8 cellular contexts compared by ENCODE assay signal in genomic region chr6:76861403-76861802, GRCh38.
DNase-seq lines count a peak whose midpoint lies in the region; ATAC-seq, FAIRE-seq and TF ChIP-seq lines count a peak whose summit lies in the region.

No MANE protein-coding gene starts in this region.

- no peak overlapping the region for H3K27ac ChIP-seq in astrocyte (ENCODE audit: low read depth, low read length)
- H3K27ac ChIP-seq in pancreas, result no peak overlapping the region

- TF ChIP-seq CTCF in astrocyte (IDR thresholded peaks at IDR 0.05; ENCODE audit: insufficient read depth, low read depth, low read length), result peak; percentile 6
- peak in 1 of 4 donors; percentile 10 for TF ChIP-seq CTCF in pancreas (IDR thresholded peaks at IDR 0.05)

- no peak overlapping the region for H3K27ac Mint-ChIP-seq in astrocyte (ENCODE audit: unreplicated experiment)

- H3K27me3 ChIP-seq in astrocyte (ENCODE audit: insufficient read depth, low read length) (no peaks in the 10 kb centered on the region), pancreas (no peaks in the 10 kb centered on the region)

- no peaks in the 10 kb centered on the region for H3K36me3 ChIP-seq in astrocyte (ENCODE audit: insufficient read depth, low read length)
- H3K36me3 ChIP-seq in pancreas, result no peaks in the 10 kb centered on the region

- DNase-seq in A172 (ENCODE audit: low spot score) (peak; percentile 26), astrocyte (ENCODE audit: low read depth) (no peak), pancreas (peak in 1 of 6 donors; percentile 29), medulla oblongata (ENCODE audit: extremely low spot score) (no peak)
- no peak for DNase-seq in activated CD4-positive, CD25-positive, alpha-beta regulatory T cell treated with anti-CD3 and anti-CD28 coated beads, Interleukin-2, amount 50 U/mL, for 72 hours

- H3K79me2 ChIP-seq in astrocyte (ENCODE audit: insufficient read depth, low read length), result no peaks in the 10 kb centered on the region

- no peaks in the 10 kb centered on the region for H3K9me3 Mint-ChIP-seq in astrocyte (ENCODE audit: unreplicated experiment)

- H3K4me1 Mint-ChIP-seq in astrocyte (ENCODE audit: low read depth, unreplicated experiment), result no peaks in the 10 kb centered on the region

- FAIRE-seq in astrocyte (lab: Jason Lieb, UNC) (no peak), pancreas (lab: Jason Lieb, UNC) (no peak)

- H3K4me1 ChIP-seq in astrocyte (ENCODE audit: insufficient read depth, low read length), result no peaks in the 10 kb centered on the region
- H3K4me1 ChIP-seq in pancreas, result peaks cover 0 to 6% (median 3%) of the 10 kb centered on the region in 3 donors

- H3K27me3 Mint-ChIP-seq in astrocyte (ENCODE audit: low read depth, unreplicated experiment), result no peaks in the 10 kb centered on the region

- H3K9me3 ChIP-seq in astrocyte (ENCODE audit: insufficient read depth, low read depth, low read length), result no peaks in the 10 kb centered on the region
- H3K9me3 ChIP-seq in pancreas, result no peaks in the 10 kb centered on the region

- ATAC-seq in GM18519 (IDR thresholded peaks at IDR 0.05; ENCODE audit: low FRiP score, unreplicated experiment), result peak; percentile 81
- ATAC-seq in HG03175 (IDR thresholded peaks at IDR 0.05; ENCODE audit: unreplicated experiment), result peak; percentile 78
- ATAC-seq in pancreas, result peak; percentile 35 to 74 (median 47)
- ATAC-seq in activated CD4-positive, CD25-positive, alpha-beta regulatory T cell treated with anti-CD3 and anti-CD28 coated beads, Interleukin-2, amount 50 U/mL, for 24 hours, result no peak

- 57 to 67% methylated on average over 2 of the region's 2 CpGs for WGBS in pancreas, 2 donors

- no peak overlapping the region for H3K9ac ChIP-seq in astrocyte (ENCODE audit: low read length)

- intact Hi-C loops in pancreas (cut with DNase I), result no loop called here

- H2AFZ ChIP-seq in astrocyte (ENCODE audit: low read depth, low read length), result no peak overlapping the region

- H3K4me2 ChIP-seq in astrocyte (ENCODE audit: low read length), result no peak overlapping the region

- no peaks in the 10 kb centered on the region for H4K20me1 ChIP-seq in astrocyte (ENCODE audit: insufficient read depth, low read length)

- no peak overlapping the region for H3K4me3 Mint-ChIP-seq in astrocyte (ENCODE audit: unreplicated experiment)

- H3K36me3 Mint-ChIP-seq in astrocyte (ENCODE audit: low read depth, unreplicated experiment), result no peaks in the 10 kb centered on the region

- H3K4me3 ChIP-seq in astrocyte (ENCODE audit: insufficient read depth, low read depth, low read length) (no peak overlapping the region), pancreas (no peak overlapping the region)

Comparison
In these comparisons a context has a peak if more than half of its experiments do, and no peak if none do; other contexts are left out.
1. ATAC-seq: peak in GM18519 (single experiment), HG03175 (single experiment) and pancreas (4 of 4); none in activated CD4-positive, CD25-positive, alpha-beta regulatory T cell treated with anti-CD3 and anti-CD28 coated beads, Interleukin-2, amount 50 U/mL, for 24 hours (0 of 2).